In genomic region chr2:240284503-240285259, GRCh38 we compare ENCODE assay signal across 1 cellular context.
TF ChIP-seq lines count a peak whose summit lies in the region.

No MANE protein-coding gene starts in this region.

TF ChIP-seq in IMR-90, 13 proteins besides CTCF, POLR2A, EP300 and RAD21 (continued from another document):
- TF ChIP-seq ELK1 (IDR thresholded peaks at IDR 0.05; ENCODE audit: borderline replicate concordance, low read depth, low read length) (no peak), CHD1 (IDR thresholded peaks at IDR 0.05; ENCODE audit: low read depth, low read length) (no peak)
